In genomic region chr19:14530005-14530348, GRCh38 we compare ENCODE assay signal across 9 cellular contexts. TPM values are rescaled to one million over a fixed set of nuclear protein-coding genes. Genes with fewer than 3 reads are reported as not detected.
DNase-seq lines count a peak whose midpoint lies in the region; ATAC-seq and TF ChIP-seq lines count a peak whose summit lies in the region.
"Had no signal": no experiment of that assay in that cellular context is flagged by ENCODE, and none has a peak within 500 bp of the region (broad histone marks: within the 10 kb centered on the region; RNA-seq: fewer than 3 reads in every experiment).

No MANE protein-coding gene starts in this region.

- no peaks in the 10 kb centered on the region for H3K27me3 ChIP-seq in BLaER1 treated with 17β-estradiol and CSF1 and Interleukin-3, amounts not matched to agents 10 nM and 100 nM
- H3K27me3 ChIP-seq in HUES48 (ENCODE audit: control insufficient read depth, insufficient read depth, low read length) (no peaks in the 10 kb centered on the region), kidney epithelial cell (ENCODE audit: control insufficient read depth, insufficient read depth, low read length) (no peaks in the 10 kb centered on the region), suprapubic skin (no peaks in the 10 kb centered on the region)

- peak overlapping the region; percentile 69 to 86 (median 82) for H3K9ac ChIP-seq in BLaER1 treated with 17β-estradiol and CSF1 and Interleukin-3, amounts not matched to agents 10 nM and 100 nM
- peak overlapping the region; percentile 70 for H3K9ac ChIP-seq in HUES48 (ENCODE audit: low read depth, low read length)

- H3K4me1 ChIP-seq in BLaER1 treated with 17β-estradiol and CSF1 and Interleukin-3, amounts not matched to agents 10 nM and 100 nM = peaks cover 33 to 47% (median 42%) of the 10 kb centered on the region in 10 experiments
- H3K4me1 ChIP-seq in HUES48 (ENCODE audit: control insufficient read depth, insufficient read depth, low read length) = no peaks in the 10 kb centered on the region
- H3K4me1 ChIP-seq in suprapubic skin = peaks cover 68% of the 10 kb centered on the region

- in situ Hi-C loops in astrocyte of the cerebellum (cut with HindIII; ENCODE audit: low sequenced_read_pairs) = no loop called here

- H3K4me3 ChIP-seq in BLaER1 treated with 17β-estradiol and CSF1 and Interleukin-3, amounts not matched to agents 10 nM and 100 nM = peak overlapping the region; percentile 70 to 87 (median 76)
- peak overlapping the region; percentile 89 for H3K4me3 ChIP-seq in HUES48 (ENCODE audit: low read depth, low read length)
- H3K4me3 ChIP-seq in astrocyte of the cerebellum (ENCODE audit: low read depth, low read length) = peak overlapping the region; percentile 98
- peak overlapping the region; percentile 90 for H3K4me3 ChIP-seq in kidney epithelial cell (ENCODE audit: low read depth, low read length)
- peak overlapping the region; percentile 89 for H3K4me3 ChIP-seq in suprapubic skin

- H3K9me3 ChIP-seq in BLaER1 treated with 17β-estradiol and CSF1 and Interleukin-3, amounts not matched to agents 10 nM and 100 nM (replicated peaks in 1 of 11) = no peaks in the 10 kb centered on the region
- H3K9me3 ChIP-seq in HUES48 (ENCODE audit: control insufficient read depth, insufficient read depth, low read length) (no peaks in the 10 kb centered on the region), suprapubic skin (no peaks in the 10 kb centered on the region)

- WGBS in suprapubic skin = 0% methylated on average over 6 of the region's 18 CpGs

- ATAC-seq in HG02885 (IDR thresholded peaks at IDR 0.05; ENCODE audit: poor library complexity, unreplicated experiment) = no peak

- no peak for TF ChIP-seq POLR2A in suprapubic skin (IDR thresholded peaks at IDR 0.05)

- peak overlapping the region; percentile 45 to 86 (median 77); a peak in 21 of 22 replicates for H3K27ac ChIP-seq in BLaER1 treated with 17β-estradiol and CSF1 and Interleukin-3, amounts not matched to agents 10 nM and 100 nM
- peak overlapping the region; percentile 80 for H3K27ac ChIP-seq in HUES48 (ENCODE audit: low read depth, low read length)
- peak overlapping the region; percentile 94 for H3K27ac ChIP-seq in suprapubic skin

- peak overlapping the region; percentile 84 to 99 (median 90) for H3K4me2 ChIP-seq in BLaER1 treated with 17β-estradiol and CSF1 and Interleukin-3, amounts not matched to agents 10 nM and 100 nM

- no peak for TF ChIP-seq EP300 in suprapubic skin (IDR thresholded peaks at IDR 0.05)

- no peak for TF ChIP-seq CTCF in astrocyte of the cerebellum (IDR thresholded peaks at IDR 0.05; ENCODE audit: low read depth, low read length, missing control alignments)
- TF ChIP-seq CTCF in kidney epithelial cell (IDR thresholded peaks at IDR 0.05; ENCODE audit: insufficient read depth, low read length, poor library complexity, severe bottlenecking) = no peak
- TF ChIP-seq CTCF in suprapubic skin (IDR thresholded peaks at IDR 0.05) = no peak

- peaks cover 3 to 44% (median 17%) of the 10 kb centered on the region in 11 experiments; a peak in 15 of 22 replicates for H4K20me1 ChIP-seq in BLaER1 treated with 17β-estradiol and CSF1 and Interleukin-3, amounts not matched to agents 10 nM and 100 nM

- peaks cover 0 to 24% (median 8%) of the 10 kb centered on the region in 11 experiments; a peak in 16 of 22 replicates for H3K36me3 ChIP-seq in BLaER1 treated with 17β-estradiol and CSF1 and Interleukin-3, amounts not matched to agents 10 nM and 100 nM
- H3K36me3 ChIP-seq in HUES48 (ENCODE audit: control insufficient read depth, insufficient read depth, low read length) (no peaks in the 10 kb centered on the region), kidney epithelial cell (ENCODE audit: control insufficient read depth, insufficient read depth, low read length) (no peaks in the 10 kb centered on the region), suprapubic skin (no peaks in the 10 kb centered on the region)

- DNase-seq in astrocyte of the cerebellum (ENCODE audit: low read depth) (no peak), kidney epithelial cell (ENCODE audit: low read depth) (no peak), suprapubic skin (ENCODE audit: low spot score in 2 of 2) (peak; percentile 86 to 87), HK-2 (ENCODE audit: unreplicated experiment) (no peak)
- no peak for DNase-seq in stimulated activated CD4-positive, alpha-beta T cell treated with anti-CD3 and anti-CD28 coated beads, Interleukin-12 subunit alpha, Interleukin-12 subunit beta, amount 100 ng/mL, for 4 hours

RNA-seq across cellular contexts. Expression of gene TECR, which starts 0.6 kb away (rescaled TPM):
- total RNA-seq in kidney epithelial cell = 52.8 and 55.0 TPM in 2 replicates
- total RNA-seq in suprapubic skin = 100 to 1,000 TPM; 111 to 176 (median 150) TPM

RNA-seq across cellular contexts. Expression of gene DNAJB1, which starts 11.8 kb away (rescaled TPM):
- total RNA-seq in kidney epithelial cell (58.1 and 64.7 TPM in 2 replicates), suprapubic skin (100 to 1,000 TPM in 3 of 4 donors, 10 to 100 TPM in 1; 54.5 to 197 (median 145) TPM)

RNA-seq across cellular contexts. Expression of gene GIPC1, which starts 34.0 kb away (rescaled TPM):
- total RNA-seq in kidney epithelial cell (188 and 222 TPM in 2 replicates), suprapubic skin (100 to 1,000 TPM in 3 of 4 donors, 10 to 100 TPM in 1; 85.8 to 111 (median 105) TPM)

RNA-seq across cellular contexts. Expression of gene NDUFB7, which starts 41.9 kb away (rescaled TPM):
- total RNA-seq in kidney epithelial cell (350 and 363 TPM in 2 replicates), suprapubic skin (100 to 1,000 TPM; 196 to 394 (median 340) TPM)

RNA-seq across cellular contexts. Expression of gene CLEC17A, which starts 52.9 kb away (rescaled TPM):
- total RNA-seq in kidney epithelial cell = 0.08 TPM in 1 of 2 replicates, not detected in the other
- not detected for total RNA-seq in suprapubic skin
- total RNA-seq: pulmonary artery endothelial cell had no signal

Comparison
In these comparisons a context has a peak if more than half of its experiments do, and no peak if none do; other contexts are left out.
1. DNase-seq: peak in suprapubic skin (2 of 2); none in astrocyte of the cerebellum (single experiment), kidney epithelial cell (single experiment), stimulated activated CD4-positive, alpha-beta T cell treated with anti-CD3 and anti-CD28 coated beads, Interleukin-12 subunit alpha, Interleukin-12 subunit beta, amount 100 ng/mL, for 4 hours (single experiment) and HK-2 (single experiment).
2. Peak in every context shown above with its lines, with median percentiles within 50 percentile points of each other: H3K27ac ChIP-seq and H3K4me3 ChIP-seq.